ENCODE assay signal across 1 cellular context in the genomic region with DNA sequence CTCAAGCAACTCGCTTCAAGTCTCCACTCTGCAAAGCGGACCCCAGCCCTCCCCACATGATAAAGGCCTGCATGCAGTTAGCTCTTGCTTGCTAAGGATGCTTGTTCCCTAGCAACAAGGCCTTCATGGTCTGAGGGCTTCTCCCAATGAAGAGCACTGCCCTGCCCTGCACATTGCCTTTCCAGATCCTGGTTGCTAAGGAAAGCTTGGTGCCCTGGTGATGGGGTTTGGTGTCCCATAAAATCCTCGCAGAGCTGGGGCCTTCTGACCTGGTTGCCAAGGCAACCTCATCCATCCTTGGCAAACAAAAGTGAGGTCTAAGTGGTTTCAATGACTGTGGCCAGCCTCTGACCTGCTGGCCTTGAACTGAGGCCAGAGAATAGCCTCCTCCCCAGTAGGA.
A peak's percentile ranks its signal among the peaks of the same experiment; 100 is the strongest.
TF ChIP-seq lines count a peak whose summit lies in the region.

No MANE protein-coding gene starts in this region.

TF ChIP-seq in HepG2, 621 proteins besides CTCF, POLR2A, EP300 and RAD21:
- no peak for TF ChIP-seq NFATC3 (CRISPR knock-in tag; IDR thresholded peaks at IDR 0.05)
- TF ChIP-seq, protein P1, sequence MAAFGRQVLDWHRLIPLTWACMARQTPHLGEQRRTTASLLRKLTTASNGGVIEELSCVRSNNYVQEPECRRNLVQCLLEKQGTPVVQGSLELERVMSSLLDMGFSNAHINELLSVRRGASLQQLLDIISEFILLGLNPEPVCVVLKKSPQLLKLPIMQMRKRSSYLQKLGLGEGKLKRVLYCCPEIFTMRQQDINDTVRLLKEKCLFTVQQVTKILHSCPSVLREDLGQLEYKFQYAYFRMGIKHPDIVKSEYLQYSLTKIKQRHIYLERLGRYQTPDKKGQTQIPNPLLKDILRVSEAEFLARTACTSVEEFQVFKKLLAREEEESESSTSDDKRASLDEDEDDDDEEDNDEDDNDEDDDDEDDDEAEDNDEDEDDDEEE (CRISPR knock-in tag; IDR thresholded peaks at IDR 0.05): no peak
- TF ChIP-seq, protein P2, sequence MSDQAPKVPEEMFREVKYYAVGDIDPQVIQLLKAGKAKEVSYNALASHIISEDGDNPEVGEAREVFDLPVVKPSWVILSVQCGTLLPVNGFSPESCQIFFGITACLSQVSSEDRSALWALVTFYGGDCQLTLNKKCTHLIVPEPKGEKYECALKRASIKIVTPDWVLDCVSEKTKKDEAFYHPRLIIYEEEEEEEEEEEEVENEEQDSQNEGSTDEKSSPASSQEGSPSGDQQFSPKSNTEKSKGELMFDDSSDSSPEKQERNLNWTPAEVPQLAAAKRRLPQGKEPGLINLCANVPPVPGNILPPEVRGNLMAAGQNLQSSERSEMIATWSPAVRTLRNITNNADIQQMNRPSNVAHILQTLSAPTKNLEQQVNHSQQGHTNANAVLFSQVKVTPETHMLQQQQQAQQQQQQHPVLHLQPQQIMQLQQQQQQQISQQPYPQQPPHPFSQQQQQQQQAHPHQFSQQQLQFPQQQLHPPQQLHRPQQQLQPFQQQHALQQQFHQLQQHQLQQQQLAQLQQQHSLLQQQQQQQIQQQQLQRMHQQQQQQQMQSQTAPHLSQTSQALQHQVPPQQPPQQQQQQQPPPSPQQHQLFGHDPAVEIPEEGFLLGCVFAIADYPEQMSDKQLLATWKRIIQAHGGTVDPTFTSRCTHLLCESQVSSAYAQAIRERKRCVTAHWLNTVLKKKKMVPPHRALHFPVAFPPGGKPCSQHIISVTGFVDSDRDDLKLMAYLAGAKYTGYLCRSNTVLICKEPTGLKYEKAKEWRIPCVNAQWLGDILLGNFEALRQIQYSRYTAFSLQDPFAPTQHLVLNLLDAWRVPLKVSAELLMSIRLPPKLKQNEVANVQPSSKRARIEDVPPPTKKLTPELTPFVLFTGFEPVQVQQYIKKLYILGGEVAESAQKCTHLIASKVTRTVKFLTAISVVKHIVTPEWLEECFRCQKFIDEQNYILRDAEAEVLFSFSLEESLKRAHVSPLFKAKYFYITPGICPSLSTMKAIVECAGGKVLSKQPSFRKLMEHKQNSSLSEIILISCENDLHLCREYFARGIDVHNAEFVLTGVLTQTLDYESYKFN (CRISPR knock-in tag; conservative IDR thresholded peaks at IDR 0.05): 0 out of 2 replicates have a peak, but pooled peaks have one; percentile 5
- TF ChIP-seq RARG (CRISPR knock-in tag; IDR thresholded peaks at IDR 0.05; ENCODE audit: low read depth): no peak
- no peak for TF ChIP-seq SMAD9 (CRISPR knock-in tag; IDR thresholded peaks at IDR 0.05)
- no peak for TF ChIP-seq PRMT3 (CRISPR knock-in tag; IDR thresholded peaks at IDR 0.05; ENCODE audit: borderline replicate concordance, low read depth)
- no peak for TF ChIP-seq KAT8 (CRISPR knock-in tag; IDR thresholded peaks at IDR 0.05)
- TF ChIP-seq, protein P3, sequence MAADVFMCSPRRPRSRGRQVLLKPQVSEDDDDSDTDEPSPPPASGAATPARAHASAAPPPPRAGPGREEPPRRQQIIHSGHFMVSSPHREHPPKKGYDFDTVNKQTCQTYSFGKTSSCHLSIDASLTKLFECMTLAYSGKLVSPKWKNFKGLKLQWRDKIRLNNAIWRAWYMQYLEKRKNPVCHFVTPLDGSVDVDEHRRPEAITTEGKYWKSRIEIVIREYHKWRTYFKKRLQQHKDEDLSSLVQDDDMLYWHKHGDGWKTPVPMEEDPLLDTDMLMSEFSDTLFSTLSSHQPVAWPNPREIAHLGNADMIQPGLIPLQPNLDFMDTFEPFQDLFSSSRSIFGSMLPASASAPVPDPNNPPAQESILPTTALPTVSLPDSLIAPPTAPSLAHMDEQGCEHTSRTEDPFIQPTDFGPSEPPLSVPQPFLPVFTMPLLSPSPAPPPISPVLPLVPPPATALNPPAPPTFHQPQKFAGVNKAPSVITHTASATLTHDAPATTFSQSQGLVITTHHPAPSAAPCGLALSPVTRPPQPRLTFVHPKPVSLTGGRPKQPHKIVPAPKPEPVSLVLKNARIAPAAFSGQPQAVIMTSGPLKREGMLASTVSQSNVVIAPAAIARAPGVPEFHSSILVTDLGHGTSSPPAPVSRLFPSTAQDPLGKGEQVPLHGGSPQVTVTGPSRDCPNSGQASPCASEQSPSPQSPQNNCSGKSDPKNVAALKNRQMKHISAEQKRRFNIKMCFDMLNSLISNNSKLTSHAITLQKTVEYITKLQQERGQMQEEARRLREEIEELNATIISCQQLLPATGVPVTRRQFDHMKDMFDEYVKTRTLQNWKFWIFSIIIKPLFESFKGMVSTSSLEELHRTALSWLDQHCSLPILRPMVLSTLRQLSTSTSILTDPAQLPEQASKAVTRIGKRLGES (CRISPR knock-in tag; IDR thresholded peaks at IDR 0.05; ENCODE audit: borderline replicate concordance): no peak
- TF ChIP-seq RNF2 (conservative IDR thresholded peaks at IDR 0.05; ENCODE audit: low read depth): no peak
- no peak for TF ChIP-seq ZFYVE20 (CRISPR knock-in tag; IDR thresholded peaks at IDR 0.05; ENCODE audit: borderline replicate concordance, low read depth)
- no peak for TF ChIP-seq CENPX (CRISPR knock-in tag; IDR thresholded peaks at IDR 0.05)
- no peak for TF ChIP-seq GPN1 (CRISPR knock-in tag; IDR thresholded peaks at IDR 0.05; ENCODE audit: borderline replicate concordance)
- peak; percentile 70 for TF ChIP-seq RFX3 (CRISPR knock-in tag; IDR thresholded peaks at IDR 0.05)
- no peak for TF ChIP-seq ZNF160 (CRISPR knock-in tag; IDR thresholded peaks at IDR 0.05)
- TF ChIP-seq PAX8 (CRISPR knock-in tag; IDR thresholded peaks at IDR 0.05; ENCODE audit: borderline replicate concordance): no peak
- TF ChIP-seq, protein P4, sequence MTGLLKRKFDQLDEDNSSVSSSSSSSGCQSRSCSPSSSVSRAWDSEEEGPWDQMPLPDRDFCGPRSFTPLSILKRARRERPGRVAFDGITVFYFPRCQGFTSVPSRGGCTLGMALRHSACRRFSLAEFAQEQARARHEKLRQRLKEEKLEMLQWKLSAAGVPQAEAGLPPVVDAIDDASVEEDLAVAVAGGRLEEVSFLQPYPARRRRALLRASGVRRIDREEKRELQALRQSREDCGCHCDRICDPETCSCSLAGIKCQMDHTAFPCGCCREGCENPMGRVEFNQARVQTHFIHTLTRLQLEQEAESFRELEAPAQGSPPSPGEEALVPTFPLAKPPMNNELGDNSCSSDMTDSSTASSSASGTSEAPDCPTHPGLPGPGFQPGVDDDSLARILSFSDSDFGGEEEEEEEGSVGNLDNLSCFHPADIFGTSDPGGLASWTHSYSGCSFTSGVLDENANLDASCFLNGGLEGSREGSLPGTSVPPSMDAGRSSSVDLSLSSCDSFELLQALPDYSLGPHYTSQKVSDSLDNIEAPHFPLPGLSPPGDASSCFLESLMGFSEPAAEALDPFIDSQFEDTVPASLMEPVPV (CRISPR knock-in tag; IDR thresholded peaks at IDR 0.05): no peak
- TF ChIP-seq SP4 (CRISPR knock-in tag; IDR thresholded peaks at IDR 0.05): no peak
- TF ChIP-seq NR2F1 (CRISPR knock-in tag; IDR thresholded peaks at IDR 0.05): peak in 1 of 2 experiments; percentile 45; a peak in 1 of 4 replicates
- no peak for TF ChIP-seq ZFP41 (CRISPR knock-in tag; IDR thresholded peaks at IDR 0.05; ENCODE audit: borderline replicate concordance)
- no peak for TF ChIP-seq DNMT3B (CRISPR knock-in tag; conservative IDR thresholded peaks at IDR 0.05)
- TF ChIP-seq SP1 (IDR thresholded peaks at IDR 0.05): no peak
- TF ChIP-seq SP1 (CRISPR knock-in tag; IDR thresholded peaks at IDR 0.05): no peak
- no peak for TF ChIP-seq ZNF317 (CRISPR knock-in tag; IDR thresholded peaks at IDR 0.05)
- TF ChIP-seq GZF1 (CRISPR knock-in tag; IDR thresholded peaks at IDR 0.05): no peak
- TF ChIP-seq, protein P5, sequence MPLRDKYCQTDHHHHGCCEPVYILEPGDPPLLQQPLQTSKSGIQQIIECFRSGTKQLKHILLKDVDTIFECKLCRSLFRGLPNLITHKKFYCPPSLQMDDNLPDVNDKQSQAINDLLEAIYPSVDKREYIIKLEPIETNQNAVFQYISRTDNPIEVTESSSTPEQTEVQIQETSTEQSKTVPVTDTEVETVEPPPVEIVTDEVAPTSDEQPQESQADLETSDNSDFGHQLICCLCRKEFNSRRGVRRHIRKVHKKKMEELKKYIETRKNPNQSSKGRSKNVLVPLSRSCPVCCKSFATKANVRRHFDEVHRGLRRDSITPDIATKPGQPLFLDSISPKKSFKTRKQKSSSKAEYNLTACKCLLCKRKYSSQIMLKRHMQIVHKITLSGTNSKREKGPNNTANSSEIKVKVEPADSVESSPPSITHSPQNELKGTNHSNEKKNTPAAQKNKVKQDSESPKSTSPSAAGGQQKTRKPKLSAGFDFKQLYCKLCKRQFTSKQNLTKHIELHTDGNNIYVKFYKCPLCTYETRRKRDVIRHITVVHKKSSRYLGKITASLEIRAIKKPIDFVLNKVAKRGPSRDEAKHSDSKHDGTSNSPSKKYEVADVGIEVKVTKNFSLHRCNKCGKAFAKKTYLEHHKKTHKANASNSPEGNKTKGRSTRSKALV (CRISPR knock-in tag; IDR thresholded peaks at IDR 0.05): no peak
- TF ChIP-seq, protein P6, sequence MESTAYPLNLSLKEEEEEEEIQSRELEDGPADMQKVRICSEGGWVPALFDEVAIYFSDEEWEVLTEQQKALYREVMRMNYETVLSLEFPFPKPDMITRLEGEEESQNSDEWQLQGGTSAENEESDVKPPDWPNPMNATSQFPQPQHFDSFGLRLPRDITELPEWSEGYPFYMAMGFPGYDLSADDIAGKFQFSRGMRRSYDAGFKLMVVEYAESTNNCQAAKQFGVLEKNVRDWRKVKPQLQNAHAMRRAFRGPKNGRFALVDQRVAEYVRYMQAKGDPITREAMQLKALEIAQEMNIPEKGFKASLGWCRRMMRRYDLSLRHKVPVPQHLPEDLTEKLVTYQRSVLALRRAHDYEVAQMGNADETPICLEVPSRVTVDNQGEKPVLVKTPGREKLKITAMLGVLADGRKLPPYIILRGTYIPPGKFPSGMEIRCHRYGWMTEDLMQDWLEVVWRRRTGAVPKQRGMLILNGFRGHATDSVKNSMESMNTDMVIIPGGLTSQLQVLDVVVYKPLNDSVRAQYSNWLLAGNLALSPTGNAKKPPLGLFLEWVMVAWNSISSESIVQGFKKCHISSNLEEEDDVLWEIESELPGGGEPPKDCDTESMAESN (CRISPR knock-in tag; conservative IDR thresholded peaks at IDR 0.05): no peak
- TF ChIP-seq ZNF788 (CRISPR knock-in tag; IDR thresholded peaks at IDR 0.05; ENCODE audit: borderline replicate concordance): no peak
- peak; percentile 67 for TF ChIP-seq RFX1 (IDR thresholded peaks at IDR 0.05)
- TF ChIP-seq, protein P7, sequence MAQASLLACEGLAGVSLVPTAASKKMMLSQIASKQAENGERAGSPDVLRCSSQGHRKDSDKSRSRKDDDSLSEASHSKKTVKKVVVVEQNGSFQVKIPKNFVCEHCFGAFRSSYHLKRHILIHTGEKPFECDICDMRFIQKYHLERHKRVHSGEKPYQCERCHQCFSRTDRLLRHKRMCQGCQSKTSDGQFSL (CRISPR knock-in tag; IDR thresholded peaks at IDR 0.05): no peak
- TF ChIP-seq, protein P8, sequence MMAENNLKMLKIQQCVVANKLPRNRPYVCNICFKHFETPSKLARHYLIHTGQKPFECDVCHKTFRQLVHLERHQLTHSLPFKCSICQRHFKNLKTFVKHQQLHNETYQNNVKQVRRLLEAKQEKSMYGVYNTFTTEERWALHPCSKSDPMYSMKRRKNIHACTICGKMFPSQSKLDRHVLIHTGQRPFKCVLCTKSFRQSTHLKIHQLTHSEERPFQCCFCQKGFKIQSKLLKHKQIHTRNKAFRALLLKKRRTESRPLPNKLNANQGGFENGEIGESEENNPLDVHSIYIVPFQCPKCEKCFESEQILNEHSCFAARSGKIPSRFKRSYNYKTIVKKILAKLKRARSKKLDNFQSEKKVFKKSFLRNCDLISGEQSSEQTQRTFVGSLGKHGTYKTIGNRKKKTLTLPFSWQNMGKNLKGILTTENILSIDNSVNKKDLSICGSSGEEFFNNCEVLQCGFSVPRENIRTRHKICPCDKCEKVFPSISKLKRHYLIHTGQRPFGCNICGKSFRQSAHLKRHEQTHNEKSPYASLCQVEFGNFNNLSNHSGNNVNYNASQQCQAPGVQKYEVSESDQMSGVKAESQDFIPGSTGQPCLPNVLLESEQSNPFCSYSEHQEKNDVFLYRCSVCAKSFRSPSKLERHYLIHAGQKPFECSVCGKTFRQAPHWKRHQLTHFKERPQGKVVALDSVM (CRISPR knock-in tag; IDR thresholded peaks at IDR 0.05): no peak
- no peak for TF ChIP-seq BHLHE40 (IDR thresholded peaks at IDR 0.05; ENCODE audit: low read length)
- TF ChIP-seq AGO2 (optimal IDR thresholded peaks at IDR 0.05; ENCODE audit: low read depth, low read length): no peak
- TF ChIP-seq ZMAT3 (CRISPR knock-in tag; conservative IDR thresholded peaks at IDR 0.05): no peak
- no peak for TF ChIP-seq ZNF724P (CRISPR knock-in tag; IDR thresholded peaks at IDR 0.05; ENCODE audit: borderline replicate concordance)
- TF ChIP-seq NFYC (CRISPR knock-in tag; IDR thresholded peaks at IDR 0.05): no peak
- TF ChIP-seq ZNF75D (CRISPR knock-in tag; IDR thresholded peaks at IDR 0.05; ENCODE audit: borderline replicate concordance): no peak
- no peak for TF ChIP-seq FOSL1 (CRISPR knock-in tag; IDR thresholded peaks at IDR 0.05; ENCODE audit: borderline replicate concordance)
- TF ChIP-seq POLR2AphosphoS5 (IDR thresholded peaks at IDR 0.05; ENCODE audit: low read depth, low read length): 0 out of 2 replicates have a peak, but pooled peaks have one; percentile 27
- no peak for TF ChIP-seq TCF12 (IDR thresholded peaks at IDR 0.05)
- no peak for TF ChIP-seq TCF12 (CRISPR knock-in tag; IDR thresholded peaks at IDR 0.05)
- no peak for TF ChIP-seq ZNF562 (CRISPR knock-in tag; IDR thresholded peaks at IDR 0.05; ENCODE audit: borderline replicate concordance)
- TF ChIP-seq KDM4B (CRISPR knock-in tag; IDR thresholded peaks at IDR 0.05): no peak
- TF ChIP-seq KLF15 (CRISPR knock-in tag; IDR thresholded peaks at IDR 0.05; ENCODE audit: borderline replicate concordance): no peak
TF ChIP-seq in HepG2: peak in this region for 5.
